Comparison of ENCODE assay signal across 8 cellular contexts in the genomic region with DNA sequence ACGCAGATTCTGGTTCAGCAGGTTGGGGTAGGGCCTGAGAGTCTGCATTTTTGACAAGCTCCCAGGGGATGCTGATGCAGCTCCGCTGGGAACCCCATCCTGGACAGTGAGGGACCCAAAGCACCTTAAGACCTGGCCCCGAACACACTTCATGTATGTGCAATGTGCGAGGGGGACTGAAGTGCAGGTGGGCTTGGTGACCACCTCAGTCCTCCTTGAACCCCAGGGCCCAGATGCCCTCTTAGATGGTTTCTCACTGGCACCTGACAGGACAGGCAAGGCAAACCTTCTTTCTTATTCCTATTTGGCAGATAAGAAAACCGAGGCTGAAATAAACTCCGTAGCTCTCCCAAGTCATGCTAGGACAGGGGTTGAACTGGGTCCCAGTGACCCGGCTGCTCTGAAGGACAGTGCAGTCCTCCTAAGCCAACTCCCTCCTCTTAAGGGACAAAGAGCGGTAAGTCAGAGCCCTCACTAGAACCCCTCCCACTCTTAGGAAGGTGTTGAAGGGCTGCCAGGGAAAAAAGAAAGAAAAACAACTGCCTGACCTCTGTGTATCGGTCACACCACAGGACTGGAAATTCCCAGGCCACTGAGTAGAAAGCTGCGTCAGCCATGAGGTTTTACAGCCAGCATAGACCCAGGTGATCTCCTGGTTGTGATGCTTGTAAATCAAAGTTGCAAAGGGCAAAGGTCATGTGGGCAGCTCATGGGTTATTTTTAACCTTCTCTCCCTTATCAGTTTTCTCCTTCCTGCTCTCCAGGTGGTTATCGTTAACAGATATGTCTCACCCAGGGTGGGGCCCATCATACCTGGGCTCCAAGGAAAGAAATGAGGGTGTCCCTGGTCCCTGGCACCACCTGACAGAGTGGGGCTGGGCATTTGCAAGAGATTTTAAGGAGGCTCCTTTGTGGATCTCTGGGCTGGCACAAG.
A peak's percentile ranks its signal among the peaks of the same experiment; 100 is the strongest.
DNase-seq lines count a peak whose midpoint lies in the region; ATAC-seq and TF ChIP-seq lines count a peak whose summit lies in the region.

No MANE protein-coding gene starts in this region.

- H3K4me3 ChIP-seq in tibial nerve, result no peak overlapping the region

- H3K9me3 Mint-ChIP-seq in activated CD4-positive, alpha-beta memory T cell treated with anti-CD3 and anti-CD28 coated beads, Interleukin-2, amount 10 ng/mL, durations not matched to agents 7 days and 5 days, result peaks cover 2% of the 10 kb centered on the region
- H3K9me3 Mint-ChIP-seq in immature natural killer cell, result no peaks in the 10 kb centered on the region

- peaks cover 57% of the 10 kb centered on the region for H3K4me1 Mint-ChIP-seq in activated CD4-positive, alpha-beta memory T cell treated with anti-CD3 and anti-CD28 coated beads, Interleukin-2, amount 10 ng/mL, durations not matched to agents 7 days and 5 days
- H3K4me1 Mint-ChIP-seq in immature natural killer cell, result peaks cover 10 to 18% of the 10 kb centered on the region in 2 donors

- DNase-seq in ACHN (peak; percentile 79), immature natural killer cell (peak; percentile 25 to 48 (median 32)), tibial nerve (ENCODE audit: low spot score in 2 of 2) (no peak), NCI-H82 (lab: John Stamatoyannopoulos, UW) (no peak), NCI-H1436 (lab: John Stamatoyannopoulos, UW) (no peak)
- peak; percentile 63 for DNase-seq in activated CD4-positive, alpha-beta memory T cell treated with anti-CD3 and anti-CD28 coated beads, Interleukin-2, amount 10 ng/mL, durations not matched to agents 7 days and 5 days

- H3K36me3 Mint-ChIP-seq in activated CD4-positive, alpha-beta memory T cell treated with anti-CD3 and anti-CD28 coated beads, Interleukin-2, amount 10 ng/mL, durations not matched to agents 7 days and 5 days (ENCODE audit: low read depth), result no peaks in the 10 kb centered on the region
- H3K36me3 Mint-ChIP-seq in immature natural killer cell, result no peaks in the 10 kb centered on the region

- peak; percentile 95 for ATAC-seq in GM19023 (IDR thresholded peaks at IDR 0.05; ENCODE audit: unreplicated experiment)
- ATAC-seq in HG03103 (IDR thresholded peaks at IDR 0.05; ENCODE audit: low read depth, unreplicated experiment), result peak; percentile 59

- CTCF ChIA-PET in activated CD4-positive, alpha-beta memory T cell treated with anti-CD3 and anti-CD28 coated beads, Interleukin-2, amount 10 ng/mL, durations not matched to agents 7 days and 5 days (lab: Charles Lee), result interaction anchor here (0.5 kb wide), 1 partner anchor 55 kb away, joined by 3 read pairs; no protein-coding TSS in a partner anchor

- H3K36me3 ChIP-seq in tibial nerve, result no peaks in the 10 kb centered on the region

- peak overlapping the region; percentile 52 for H3K27ac Mint-ChIP-seq in activated CD4-positive, alpha-beta memory T cell treated with anti-CD3 and anti-CD28 coated beads, Interleukin-2, amount 10 ng/mL, durations not matched to agents 7 days and 5 days
- no peak overlapping the region for H3K27ac Mint-ChIP-seq in immature natural killer cell

- POLR2A ChIA-PET in activated CD4-positive, alpha-beta memory T cell treated with anti-CD3 and anti-CD28 coated beads, Interleukin-2, amount 10 ng/mL, durations not matched to agents 7 days and 5 days (lab: Charles Lee), result interaction anchor here (0.7 to 2.7 kb wide), 3 partner anchors 10 to 19 kb away, joined by 3 to 6 read pairs (median 3); no protein-coding TSS in a partner anchor

- H3K4me3 Mint-ChIP-seq in activated CD4-positive, alpha-beta memory T cell treated with anti-CD3 and anti-CD28 coated beads, Interleukin-2, amount 10 ng/mL, durations not matched to agents 7 days and 5 days, result no peak overlapping the region
- H3K4me3 Mint-ChIP-seq in immature natural killer cell, result no peak overlapping the region

- H3K27me3 ChIP-seq in tibial nerve, result no peaks in the 10 kb centered on the region

- no peak for TF ChIP-seq CTCF in tibial nerve (IDR thresholded peaks at IDR 0.05)

- in situ Hi-C loops in ACHN (cut with HindIII; ENCODE audit: low pct_ligation_motif_present, low pct_unique_long_range_greater_than_20kb, low sequenced_read_pairs), result no loop called here

- H3K27ac ChIP-seq in tibial nerve, result peak overlapping the region in 2 of 4 donors; percentile 40 to 50

- 72 to 73% methylated on average over 11 of the region's 11 CpGs for WGBS in tibial nerve, 2 donors

- no peaks in the 10 kb centered on the region for H3K9me3 ChIP-seq in tibial nerve

- no peaks in the 10 kb centered on the region for H3K27me3 Mint-ChIP-seq in activated CD4-positive, alpha-beta memory T cell treated with anti-CD3 and anti-CD28 coated beads, Interleukin-2, amount 10 ng/mL, durations not matched to agents 7 days and 5 days
- H3K27me3 Mint-ChIP-seq in immature natural killer cell (ENCODE audit: low read depth in 3 of 3), result peaks cover 2 to 5% (median 4%) of the 10 kb centered on the region in 3 donors

- peaks cover 0 to 36% (median 12%) of the 10 kb centered on the region in 4 donors for H3K4me1 ChIP-seq in tibial nerve

- no peak for TF ChIP-seq POLR2A in tibial nerve (IDR thresholded peaks at IDR 0.05)

- peak; percentile 21 to 71 for TF ChIP-seq EP300 in tibial nerve (IDR thresholded peaks at IDR 0.05)

Comparison
In these comparisons a context has a peak if more than half of its experiments do, and no peak if none do; other contexts are left out.
1. DNase-seq: peak in ACHN (single experiment), activated CD4-positive, alpha-beta memory T cell treated with anti-CD3 and anti-CD28 coated beads, Interleukin-2, amount 10 ng/mL, durations not matched to agents 7 days and 5 days (single experiment) and immature natural killer cell (3 of 3); none in tibial nerve (0 of 2), NCI-H82 (single experiment) and NCI-H1436 (single experiment).